ENCODE assay signal across 30 cellular contexts in the genomic region with DNA sequence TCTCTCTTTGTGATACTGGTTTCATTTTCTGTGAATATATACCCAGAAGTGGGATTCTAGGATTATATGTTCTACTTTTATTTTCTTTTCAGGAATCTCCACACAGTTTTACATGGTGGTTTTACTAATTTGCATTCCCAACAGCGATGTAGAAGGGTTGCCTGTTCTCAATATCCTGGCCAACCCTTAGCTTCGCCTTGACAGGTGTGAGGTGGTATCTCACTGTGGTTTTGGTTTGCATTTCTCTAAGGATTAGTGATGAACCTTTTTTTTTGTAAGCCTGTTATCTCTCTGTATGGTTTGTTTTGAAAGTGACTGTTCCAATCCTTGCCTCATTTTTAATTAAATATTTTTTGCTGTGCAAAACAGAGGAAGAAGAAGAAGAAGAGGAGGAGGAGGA.
"Had no signal": no experiment of that assay in that cellular context is flagged by ENCODE, and none has a peak within 500 bp of the region (broad histone marks: within the 10 kb centered on the region; RNA-seq: fewer than 3 reads in every experiment).

No MANE protein-coding gene starts in this region.

- H3K9me3 ChIP-seq: MG63, SJCRH30 had no signal

- H3K27me3 ChIP-seq: MG63, SJCRH30 had no signal

- H3K4me2 ChIP-seq: PC-9 had no signal

- DNase-seq: Kasumi-1, MG63, MV-4-11, NCI-H1092, NCI-H1105, NCI-H1417 treated with DMSO at 0.1 percent for 48 hours, NCI-H1436 treated with DMSO at 0.1 percent for 48 hours, NCI-H1694 treated with DMSO at 0.1 percent for 48 hours, NCI-H187 treated with DMSO at 0.1 percent for 48 hours, NCI-H2029, NCI-H2081, NCI-H2171 treated with DMSO at 0.1 percent for 48 hours, NCI-H2227 treated with DMSO at 0.1 percent for 48 hours, NCI-H345, NCI-H446 treated with DMSO at 0.1 percent for 48 hours, NCI-H510A, NCI-H524, NCI-H69, NCI-H748 treated with DMSO at 0.1 percent for 48 hours, NCI-H82, PC-9, SHP77, SIG-M5, T-cell had no signal

- H3K36me3 ChIP-seq: MG63, SJCRH30 had no signal

- H2AFZ ChIP-seq: PC-9 had no signal

- H3K27ac ChIP-seq: PC-9, RWPE1, SJCRH30, SK-N-MC had no signal

- ATAC-seq: Panc1, Right ventricle myocardium inferior, SK-N-SH treated with all-trans-retinoic acid at 6 μM for 48 hours, T-cell had no signal

- H3K4me3 ChIP-seq: MG63, PC-9, SJCRH30, SK-N-MC had no signal

- H3K4me1 ChIP-seq: SJCRH30 had no signal
